8 cellular contexts compared by ENCODE assay signal in genomic region chr13:100694722-100695644, GRCh38. TPM values are rescaled to one million over a fixed set of nuclear protein-coding genes. Genes with fewer than 3 reads are reported as not detected.
DNase-seq lines count a peak whose midpoint lies in the region; ATAC-seq and TF ChIP-seq lines count a peak whose summit lies in the region.

No MANE protein-coding gene starts in this region.

- H3K9me3 ChIP-seq in CD4-positive, alpha-beta memory T cell (ENCODE audit: control insufficient read depth in 1 of 2, low read length in 2 of 2), result no peaks in the 10 kb centered on the region

- POLR2A ChIA-PET in CD4-positive, alpha-beta memory T cell (lab: Charles Lee; ENCODE audit: partially characterized antibody), result no interaction called here

- ATAC-seq in GM21786 (IDR thresholded peaks at IDR 0.05; ENCODE audit: unreplicated experiment), result no peak

- H3K9me3 Mint-ChIP-seq in nephron progenitor cell, result peaks cover 50% of the 10 kb centered on the region
- peaks cover 0 to 17% (median 8%) of the 10 kb centered on the region in 8 donors for H3K9me3 Mint-ChIP-seq in CD4-positive, alpha-beta memory T cell

- TF ChIP-seq CTCF in dorsolateral prefrontal cortex (IDR thresholded peaks at IDR 0.05 in 54 of 56, conservative IDR thresholded peaks at IDR 0.05 in 2 of 56; ENCODE audit: low read depth in 1 of 56, partially characterized antibody in 56 of 56) (peak in 33 of 56 donors; percentile 7 to 52 (median 24)), nephron progenitor cell (IDR thresholded peaks at IDR 0.05) (peak; percentile 33)

- H3K27me3 Mint-ChIP-seq in nephron progenitor cell (ENCODE audit: low read depth, poor library complexity), result peaks cover 4% of the 10 kb centered on the region
- peaks cover 14 to 23% of the 10 kb centered on the region in 2 donors for H3K27me3 Mint-ChIP-seq in CD4-positive, alpha-beta memory T cell

- intact Hi-C loops in dorsolateral prefrontal cortex (cut with DNase I), result no loop called here
- intact Hi-C loops in CD4-positive, alpha-beta memory T cell (cut with micrococcal nuclease), result no loop called here

- no peaks in the 10 kb centered on the region for H3K27me3 ChIP-seq in dorsolateral prefrontal cortex
- H3K27me3 ChIP-seq in CD4-positive, alpha-beta memory T cell (ENCODE audit: insufficient read depth, low read length), result no peaks in the 10 kb centered on the region

- peaks cover 5% of the 10 kb centered on the region for H3K4me1 Mint-ChIP-seq in nephron progenitor cell
- H3K4me1 Mint-ChIP-seq in CD4-positive, alpha-beta memory T cell, result no peaks in the 10 kb centered on the region

- CTCF ChIA-PET in CD4-positive, alpha-beta memory T cell (lab: Charles Lee; ENCODE audit: partially characterized antibody), result interaction anchor here (1.6 kb wide), 1 partner anchor 28 kb away, joined by 5 read pairs; no protein-coding TSS in a partner anchor

- no peak overlapping the region for H3K4me3 ChIP-seq in dorsolateral prefrontal cortex
- H3K4me3 ChIP-seq in CD4-positive, alpha-beta memory T cell (ENCODE audit: low read length in 2 of 2), result no peak overlapping the region

- H3K4me1 ChIP-seq in CD4-positive, alpha-beta memory T cell (ENCODE audit: insufficient read depth, low read length), result no peaks in the 10 kb centered on the region

- H3K27ac Mint-ChIP-seq in nephron progenitor cell, result no peak overlapping the region
- peak overlapping the region in 1 of 7 donors; percentile 59 for H3K27ac Mint-ChIP-seq in CD4-positive, alpha-beta memory T cell

- no peak overlapping the region for H3K27ac ChIP-seq in dorsolateral prefrontal cortex
- H3K27ac ChIP-seq in CD4-positive, alpha-beta memory T cell (ENCODE audit: low read depth, low read length), result no peak overlapping the region

- H3K36me3 ChIP-seq in CD4-positive, alpha-beta memory T cell (ENCODE audit: insufficient read depth, low read length), result no peaks in the 10 kb centered on the region

- no peak overlapping the region for H3K4me3 Mint-ChIP-seq in nephron progenitor cell
- H3K4me3 Mint-ChIP-seq in CD4-positive, alpha-beta memory T cell, result no peak overlapping the region

- H3K36me3 Mint-ChIP-seq in nephron progenitor cell (ENCODE audit: low read depth), result peaks cover 9% of the 10 kb centered on the region
- H3K36me3 Mint-ChIP-seq in CD4-positive, alpha-beta memory T cell, result peaks cover 2 to 4% of the 10 kb centered on the region in 2 donors

- DNase-seq in ELF-1 (ENCODE audit: low read depth, low spot score), result peak; percentile 54
- DNase-seq in M059J (ENCODE audit: low read depth), result peak; percentile 71
- no peak for DNase-seq in dorsolateral prefrontal cortex
- DNase-seq in nephron progenitor cell, result peak; percentile 48
- DNase-seq in CD4-positive, alpha-beta memory T cell, result no peak
- no peak for DNase-seq in GM19238 (ENCODE audit: insufficient read length, low spot score)
- DNase-seq in activated CD4-positive, CD25-positive, alpha-beta regulatory T cell treated with anti-CD3 and anti-CD28 coated beads, Interleukin-2, amount 50 U/mL, for 72 hours, result no peak

RNA-seq across cellular contexts. Expression of gene TMTC4, which starts 20.4 kb away (rescaled TPM):
- total RNA-seq in M059J (2014; rRNA removed; shearing (Covaris generic)), result 8.7 and 11.0 TPM in 2 replicates
- 100 to 1,000 TPM in 4 of 120 experiments, 10 to 100 TPM in 116; 15.7 to 223 (median 42.8) TPM for total RNA-seq in dorsolateral prefrontal cortex
- total RNA-seq in CD4-positive, alpha-beta memory T cell, result 10 to 100 TPM; 25.7 to 27.7 TPM
- polyA plus RNA-seq in CD4-positive, alpha-beta memory T cell, result 1 to 10 TPM; 2.8 to 4.5 TPM

Comparison
In these comparisons a context has a peak if more than half of its experiments do, and no peak if none do; other contexts are left out.
1. DNase-seq: peak in ELF-1 (single experiment), M059J (single experiment) and nephron progenitor cell (single experiment); none in dorsolateral prefrontal cortex (0 of 10), CD4-positive, alpha-beta memory T cell (0 of 5), GM19238 (single experiment) and activated CD4-positive, CD25-positive, alpha-beta regulatory T cell treated with anti-CD3 and anti-CD28 coated beads, Interleukin-2, amount 50 U/mL, for 72 hours (single experiment).